ENCODE assay signal across 24 cellular contexts in genomic region chr11:116110802-116111201, GRCh38.
"Had no signal": no experiment of that assay in that cellular context is flagged by ENCODE, and none has a peak within 500 bp of the region (broad histone marks: within the 10 kb centered on the region; RNA-seq: fewer than 3 reads in every experiment).

No MANE protein-coding gene starts in this region.

- H3K4me3 ChIP-seq: esophagus squamous epithelium, heart right ventricle, left lung, mucosa of descending colon, smooth muscle cell, thoracic aorta, tibial nerve, upper lobe of left lung, uterus had no signal

- H3K27me3 ChIP-seq: left lung, neutrophil, tibial nerve, upper lobe of left lung, uterus had no signal

- H3K36me3 ChIP-seq: esophagus squamous epithelium, heart right ventricle, left lung, neutrophil, thoracic aorta, tibial nerve, upper lobe of left lung, uterus had no signal

- H3K4me1 ChIP-seq: left lung, parathyroid adenoma, tibial nerve, upper lobe of left lung, uterus had no signal

- H3K27ac ChIP-seq: esophagus squamous epithelium, heart right ventricle, left lung, neutrophil, parathyroid adenoma, thoracic aorta, tibial nerve, upper lobe of left lung, uterus had no signal

- DNase-seq: effector memory CD4-positive, alpha-beta T cell; erythroblast; esophagus squamous epithelium; foreskin melanocyte; glutamatergic neuron; heart right ventricle; hippocampal formation; immature natural killer cell; left lung; mesenchymal stem cell; mucosa of descending colon; naive B cell; stimulated activated CD4-positive, alpha-beta T cell treated with anti-CD3 and anti-CD28 coated beads, Interleukin-4, amount 100 ng/mL, for 4 hours; stimulated activated naive CD8-positive, alpha-beta T cell treated with anti-CD3 and anti-CD28 coated beads, Interleukin-15, Interleukin-2, amounts not matched to agents 100 U/mL and 50 U/mL, for 24 hours; substantia nigra; upper lobe of left lung; uterus had no signal

- H3K9me3 ChIP-seq: mucosa of descending colon, neutrophil, uterus had no signal

- ATAC-seq: left lung; mucosa of descending colon; sciatic nerve; stimulated activated memory B cell treated with anti-CD40 and anti-IgM and Interleukin-4, amounts not matched to agents 10 μg/mL and 1 μg/mL and 100 μg/mL, for 72 hours; stimulated activated naive CD8-positive, alpha-beta T cell treated with anti-CD3 and anti-CD28 coated beads, Interleukin-15, Interleukin-2, amounts not matched to agents 100 U/mL and 50 U/mL, for 24 hours had no signal
